38 cellular contexts compared by ENCODE assay signal in genomic region chr7:56474271-56474670, GRCh38.
"Had no signal": no experiment of that assay in that cellular context is flagged by ENCODE, and none has a peak within 500 bp of the region (broad histone marks: within the 10 kb centered on the region; RNA-seq: fewer than 3 reads in every experiment).

No MANE protein-coding gene starts in this region.

- H3K27me3 ChIP-seq: adrenal gland, ascending aorta, body of pancreas, brain microvascular endothelial cell, breast epithelium, cardiac muscle cell had no signal

- DNase-seq: activated effector memory CD4-positive, alpha-beta T cell treated with anti-CD3 and anti-CD28 coated beads, Interleukin-2, amount 50 U/mL, for 16 hours; activated effector memory CD4-positive, alpha-beta T cell treated with Interleukin-2 at 50 U/mL for 16 hours; activated gamma-delta T cell; activated naive CD4-positive, alpha-beta T cell; activated naive CD4-positive, alpha-beta T cell treated with anti-CD3 and anti-CD28 coated beads for 36 hours; activated naive CD4-positive, alpha-beta T cell treated with anti-CD3 and anti-CD28 coated beads, Interleukin-2, amount 10 ng/mL, durations not matched to agents 7 days and 5 days; activated naive CD4-positive, alpha-beta T cell treated with anti-CD3 and anti-CD28 coated beads, Interleukin-2, amount 50 U/mL, for 16 hours; activated naive CD4-positive, alpha-beta T cell treated with Interleukin-2 at 50 U/mL for 16 hours; activated naive CD8-positive, alpha-beta T cell treated with anti-CD3 and anti-CD28 coated beads for 36 hours; activated naive CD8-positive, alpha-beta T cell treated with anti-CD3 and anti-CD28 coated beads, Interleukin-2, amount 10 ng/mL, durations not matched to agents 7 days and 5 days; activated naive CD8-positive, alpha-beta T cell treated with anti-CD3 and anti-CD28 coated beads, Interleukin-2, amount 50 U/mL, for 24 hours; activated T-cell treated with anti-CD3 and anti-CD28 coated beads for 4 hours; activated T-cell treated with anti-CD3 and anti-CD28 coated beads, Interleukin-2, amount 50 U/mL, for 1 hour; activated T-cell treated with anti-CD3 and anti-CD28 coated beads, Interleukin-2, amount 50 U/mL, for 24 hours; activated T-cell treated with anti-CD3 and anti-CD28 coated beads, Interleukin-2, amount 50 U/mL, for 4 hours; activated T-cell treated with anti-CD3 and anti-CD28 coated beads, Interleukin-2, amount 50 U/mL, for 48 hours; activated T-cell treated with anti-CD3 and anti-CD28 coated beads, Interleukin-2, amount 50 U/mL, for 72 hours; adrenal gland; amniotic stem cell; amygdala; anterior cingulate cortex; aorta; body of pancreas; brain microvascular endothelial cell; caudate nucleus; central memory CD4-positive, alpha-beta T cell; cerebellar nuclear complex had no signal

- H3K36me3 Mint-ChIP-seq: activated naive CD4-positive, alpha-beta T cell treated with anti-CD3 and anti-CD28 coated beads, Interleukin-2, amount 10 ng/mL, durations not matched to agents 7 days and 5 days; activated naive CD8-positive, alpha-beta T cell treated with anti-CD3 and anti-CD28 coated beads, Interleukin-2, amount 10 ng/mL, durations not matched to agents 7 days and 5 days; brain had no signal

- H3K36me3 ChIP-seq: adrenal gland, ascending aorta, brain microvascular endothelial cell, breast epithelium, cardiac muscle cell had no signal

- H3K27ac ChIP-seq: adrenal gland, ascending aorta, body of pancreas, brain microvascular endothelial cell, breast epithelium, cardiac muscle cell had no signal

- ATAC-seq: activated naive CD4-positive, alpha-beta T cell treated with anti-CD3 and anti-CD28 coated beads, Interleukin-2, amount 50 U/mL, for 72 hours; activated naive CD8-positive, alpha-beta T cell treated with anti-CD3 and anti-CD28 coated beads, Interleukin-2, amount 50 U/mL, for 24 hours; activated T-cell treated with anti-CD3 and anti-CD28 coated beads, Interleukin-2, amount 50 U/mL, for 4 hours; activated T-cell treated with anti-CD3 and anti-CD28 coated beads, Interleukin-2, amount 50 U/mL, for 72 hours; activated T-helper 17 cell treated with anti-CD3 and anti-CD28 coated beads, Interleukin-2, amount 50 U/mL, for 72 hours; body of pancreas had no signal

- H3K4me3 Mint-ChIP-seq: activated naive CD4-positive, alpha-beta T cell treated with anti-CD3 and anti-CD28 coated beads for 36 hours; activated naive CD4-positive, alpha-beta T cell treated with anti-CD3 and anti-CD28 coated beads, Interleukin-2, amount 10 ng/mL, durations not matched to agents 7 days and 5 days; activated naive CD4-positive, alpha-beta T cell treated with anti-CD3 and anti-CD28 coated beads, Interleukin-2, amount 50 U/mL, for 24 hours; activated naive CD8-positive, alpha-beta T cell; activated naive CD8-positive, alpha-beta T cell treated with anti-CD3 and anti-CD28 coated beads for 36 hours; activated naive CD8-positive, alpha-beta T cell treated with anti-CD3 and anti-CD28 coated beads, Interleukin-2, amount 10 ng/mL, durations not matched to agents 7 days and 5 days; activated naive CD8-positive, alpha-beta T cell treated with anti-CD3 and anti-CD28 coated beads, Interleukin-2, amount 50 U/mL, for 24 hours; activated T-cell treated with anti-CD3 and anti-CD28 coated beads, Interleukin-2, amount 50 U/mL, for 24 hours; activated T-cell treated with anti-CD3 and anti-CD28 coated beads, Interleukin-2, amount 50 U/mL, for 4 hours; activated T-cell treated with anti-CD3 and anti-CD28 coated beads, Interleukin-2, amount 50 U/mL, for 72 hours; activated T-helper 1 cell treated with anti-CD3 and anti-CD28 coated beads, Interleukin-12 subunit alpha, Interleukin-12 subunit beta, Interleukin-2, Interleukin-4 antibody, amounts not matched to agents 30 ng/mL and 10 ng/mL and 1 ng/mL, durations not matched to agents 14 hours and 24 hours and 36 hours; activated T-helper 17 cell treated with anti-CD3 and anti-CD28 coated beads, Interleukin-2, amount 50 U/mL, for 72 hours; brain; central memory CD8-positive, alpha-beta T cell had no signal

- H3K27me3 Mint-ChIP-seq: activated naive CD4-positive, alpha-beta T cell treated with anti-CD3 and anti-CD28 coated beads, Interleukin-2, amount 10 ng/mL, durations not matched to agents 7 days and 5 days; activated naive CD4-positive, alpha-beta T cell treated with anti-CD3 and anti-CD28 coated beads, Interleukin-2, amount 50 U/mL, for 24 hours; activated naive CD8-positive, alpha-beta T cell; activated naive CD8-positive, alpha-beta T cell treated with anti-CD3 and anti-CD28 coated beads for 36 hours; activated naive CD8-positive, alpha-beta T cell treated with anti-CD3 and anti-CD28 coated beads, Interleukin-2, amount 10 ng/mL, durations not matched to agents 7 days and 5 days; activated naive CD8-positive, alpha-beta T cell treated with anti-CD3 and anti-CD28 coated beads, Interleukin-2, amount 50 U/mL, for 24 hours; activated T-cell treated with anti-CD3 and anti-CD28 coated beads, Interleukin-2, amount 50 U/mL, for 24 hours; activated T-helper 17 cell treated with anti-CD3 and anti-CD28 coated beads, Interleukin-2, amount 50 U/mL, for 72 hours; central memory CD8-positive, alpha-beta T cell had no signal

- H3K4me3 ChIP-seq: adrenal gland, ascending aorta, body of pancreas, breast epithelium, cardiac muscle cell had no signal

- H3K4me1 Mint-ChIP-seq: activated naive CD4-positive, alpha-beta T cell treated with anti-CD3 and anti-CD28 coated beads, Interleukin-2, amount 10 ng/mL, durations not matched to agents 7 days and 5 days; activated naive CD4-positive, alpha-beta T cell treated with anti-CD3 and anti-CD28 coated beads, Interleukin-2, amount 50 U/mL, for 24 hours; activated naive CD8-positive, alpha-beta T cell treated with anti-CD3 and anti-CD28 coated beads for 36 hours; activated naive CD8-positive, alpha-beta T cell treated with anti-CD3 and anti-CD28 coated beads, Interleukin-2, amount 10 ng/mL, durations not matched to agents 7 days and 5 days; activated naive CD8-positive, alpha-beta T cell treated with anti-CD3 and anti-CD28 coated beads, Interleukin-2, amount 50 U/mL, for 24 hours; activated T-helper 17 cell treated with anti-CD3 and anti-CD28 coated beads, Interleukin-2, amount 50 U/mL, for 72 hours; brain; central memory CD8-positive, alpha-beta T cell had no signal

- H3K27ac Mint-ChIP-seq: activated naive CD4-positive, alpha-beta T cell treated with anti-CD3 and anti-CD28 coated beads for 36 hours; activated naive CD4-positive, alpha-beta T cell treated with anti-CD3 and anti-CD28 coated beads, Interleukin-2, amount 10 ng/mL, durations not matched to agents 7 days and 5 days; activated naive CD4-positive, alpha-beta T cell treated with anti-CD3 and anti-CD28 coated beads, Interleukin-2, amount 50 U/mL, for 24 hours; activated naive CD4-positive, alpha-beta T cell treated with anti-CD3 and anti-CD28 coated beads, Interleukin-2, amount 50 U/mL, for 72 hours; activated naive CD8-positive, alpha-beta T cell; activated naive CD8-positive, alpha-beta T cell treated with anti-CD3 and anti-CD28 coated beads for 36 hours; activated naive CD8-positive, alpha-beta T cell treated with anti-CD3 and anti-CD28 coated beads, Interleukin-2, amount 10 ng/mL, durations not matched to agents 7 days and 5 days; activated naive CD8-positive, alpha-beta T cell treated with anti-CD3 and anti-CD28 coated beads, Interleukin-2, amount 50 U/mL, for 24 hours; activated T-cell treated with anti-CD3 and anti-CD28 coated beads, Interleukin-2, amount 50 U/mL, for 24 hours; activated T-cell treated with anti-CD3 and anti-CD28 coated beads, Interleukin-2, amount 50 U/mL, for 72 hours; activated T-helper 1 cell treated with anti-CD3 and anti-CD28 coated beads, Interleukin-12 subunit alpha, Interleukin-12 subunit beta, Interleukin-2, Interleukin-4 antibody, amounts not matched to agents 30 ng/mL and 10 ng/mL and 1 ng/mL, durations not matched to agents 14 hours and 24 hours and 36 hours; activated T-helper 17 cell treated with anti-CD3 and anti-CD28 coated beads, Interleukin-2, amount 50 U/mL, for 72 hours; activated T-helper 2 cell treated with anti-CD3 and anti-CD28 coated beads, Interferon-gamma antibody, Interleukin-2, Interleukin-4, amounts not matched to agents 10 μg/mL and 5 μg/mL and 100 μg/mL, durations not matched to agents 14 hours and 24 hours and 36 hours; brain had no signal

- H3K4me1 ChIP-seq: adrenal gland, ascending aorta, body of pancreas, breast epithelium had no signal
